Comparison of ENCODE assay signal across 22 cellular contexts in genomic region chr6:75415804-75416203, GRCh38.
"Had no signal": no experiment of that assay in that cellular context is flagged by ENCODE, and none has a peak within 500 bp of the region (broad histone marks: within the 10 kb centered on the region; RNA-seq: fewer than 3 reads in every experiment).

No MANE protein-coding gene starts in this region.

- H3K4me1 Mint-ChIP-seq: natural killer cell; stimulated activated effector memory CD8-positive, alpha-beta T cell treated with anti-CD3 and anti-CD28 coated beads, Interleukin-12 subunit alpha, Interleukin-12 subunit beta, amount 100 ng/mL, for 72 hours had no signal

- H3K27ac Mint-ChIP-seq: effector memory CD8-positive, alpha-beta T cell; natural killer cell; stimulated activated effector memory CD8-positive, alpha-beta T cell treated with anti-CD3 and anti-CD28 coated beads, Interleukin-12 subunit alpha, Interleukin-12 subunit beta, amount 100 ng/mL, for 72 hours; type B pancreatic cell had no signal

- DNase-seq: effector memory CD8-positive, alpha-beta T cell; foreskin keratinocyte; glutamatergic neuron; heart right ventricle; hippocampal formation; left colon; left ventricle myocardium superior; lower lobe of right lung; natural killer cell; pancreas; stimulated activated CD4-positive, alpha-beta T cell treated with anti-CD3 and anti-CD28 coated beads, Interleukin-2, amount 100 ng/mL, for 24 hours; stimulated activated CD4-positive, alpha-beta T cell treated with anti-CD3 and anti-CD28 coated beads, Interleukin-4, amount 100 ng/mL, for 24 hours; stimulated activated naive CD4-positive, alpha-beta T cell treated with Interleukin-2 at 50 U/mL for 16 hours; stomach; thyroid gland had no signal

- H3K4me3 Mint-ChIP-seq: effector memory CD8-positive, alpha-beta T cell; natural killer cell; stimulated activated effector memory CD8-positive, alpha-beta T cell treated with anti-CD3 and anti-CD28 coated beads, Interleukin-12 subunit alpha, Interleukin-12 subunit beta, amount 100 ng/mL, for 72 hours; type B pancreatic cell had no signal

- H3K27me3 Mint-ChIP-seq: type B pancreatic cell had no signal

- H3K9me3 ChIP-seq: esophagus muscularis mucosa, lower lobe of right lung, neutrophil, pancreas, stomach, thyroid gland had no signal

- H3K4me3 ChIP-seq: coronary artery, esophagus muscularis mucosa, heart right ventricle, lower lobe of right lung, pancreas, stomach, thyroid gland had no signal

- H3K36me3 ChIP-seq: lower lobe of right lung, neutrophil, pancreas, stomach, thyroid gland had no signal

- H3K36me3 Mint-ChIP-seq: natural killer cell; stimulated activated effector memory CD8-positive, alpha-beta T cell treated with anti-CD3 and anti-CD28 coated beads, Interleukin-12 subunit alpha, Interleukin-12 subunit beta, amount 100 ng/mL, for 72 hours; type B pancreatic cell had no signal

- H3K9me3 Mint-ChIP-seq: effector memory CD8-positive, alpha-beta T cell; stimulated activated effector memory CD8-positive, alpha-beta T cell treated with anti-CD3 and anti-CD28 coated beads, Interleukin-12 subunit alpha, Interleukin-12 subunit beta, amount 100 ng/mL, for 72 hours; type B pancreatic cell had no signal

- FAIRE-seq: islet of Langerhans had no signal

- H3K27ac ChIP-seq: esophagus muscularis mucosa, foreskin keratinocyte, lower lobe of right lung, neutrophil, pancreas, stomach, thyroid gland had no signal

- H3K27me3 ChIP-seq: esophagus muscularis mucosa, foreskin keratinocyte, heart right ventricle, neutrophil, pancreas, stomach, thyroid gland had no signal

- ATAC-seq: effector memory CD8-positive, alpha-beta T cell; foreskin keratinocyte; left colon; left ventricle myocardium superior; lower lobe of right lung; natural killer cell; pancreas; sciatic nerve; stimulated activated effector memory CD8-positive, alpha-beta T cell treated with anti-CD3 and anti-CD28 coated beads, Interleukin-12 subunit alpha, Interleukin-12 subunit beta, amount 100 ng/mL, for 72 hours had no signal
